ENCODE assay signal across 8 cellular contexts in the genomic region with DNA sequence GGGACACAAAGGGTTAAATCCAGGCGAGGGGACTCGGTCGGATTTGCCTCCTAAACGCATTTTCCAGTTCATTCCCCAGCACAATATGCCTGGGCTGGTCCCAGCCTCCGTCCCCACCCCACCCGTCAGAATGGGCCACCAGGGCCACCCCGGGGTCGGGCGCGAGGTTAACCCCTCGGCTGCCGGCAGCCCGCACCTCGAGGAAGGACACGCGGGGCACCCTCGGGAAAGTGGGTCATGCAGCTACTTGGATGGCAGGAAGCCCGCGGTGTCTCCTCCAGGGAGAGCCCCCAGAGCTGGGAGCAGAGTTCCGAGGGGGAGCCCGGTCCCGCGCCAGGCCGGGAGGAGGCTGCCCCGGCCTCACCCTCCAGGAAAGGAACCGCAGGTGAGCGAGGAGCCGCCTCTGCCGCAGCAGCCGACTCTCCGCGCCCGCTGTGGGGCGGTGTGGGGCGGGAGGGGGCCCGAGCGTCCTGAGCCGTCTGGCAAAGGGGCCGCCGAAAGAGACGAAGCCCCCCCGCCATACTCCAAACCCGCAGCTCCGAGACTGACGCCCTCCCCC. TPM values are rescaled to one million over a fixed set of nuclear protein-coding genes. Genes with fewer than 3 reads are reported as not detected.
DNase-seq lines count a peak whose midpoint lies in the region; ATAC-seq and TF ChIP-seq lines count a peak whose summit lies in the region.

No MANE protein-coding gene starts in this region.

- peaks cover 37% of the 10 kb centered on the region for H3K79me2 ChIP-seq in PC-9 (ENCODE audit: low read depth)

- peaks cover 45% of the 10 kb centered on the region for H3K4me1 Mint-ChIP-seq in dendritic cell treated with granulocyte-macrophage colony-stimulating factor and Interleukin-4, amounts not matched to agents 40 ng/mL and 50 ng/mL, for 4 days (ENCODE audit: low read depth)
- H3K4me1 Mint-ChIP-seq in memory B cell: peaks cover 19% of the 10 kb centered on the region

- CTCF ChIA-PET in PC-9 (lab: Charles Lee): interaction anchor here (0.7 kb wide), 1 partner anchor 408 kb away, joined by 8 read pairs; no protein-coding TSS in a partner anchor

- no peaks in the 10 kb centered on the region for H3K9me3 ChIP-seq in PC-9 (ENCODE audit: insufficient read depth, low read depth)

- peak overlapping the region; percentile 80 for H2AFZ ChIP-seq in PC-9

- peaks cover 34% of the 10 kb centered on the region for H3K27me3 Mint-ChIP-seq in dendritic cell treated with granulocyte-macrophage colony-stimulating factor and Interleukin-4, amounts not matched to agents 40 ng/mL and 50 ng/mL, for 4 days
- peaks cover 12% of the 10 kb centered on the region for H3K27me3 Mint-ChIP-seq in memory B cell

- H3K27ac ChIP-seq in PC-9: no peak overlapping the region

- no peaks in the 10 kb centered on the region for H3K9me3 Mint-ChIP-seq in dendritic cell treated with granulocyte-macrophage colony-stimulating factor and Interleukin-4, amounts not matched to agents 40 ng/mL and 50 ng/mL, for 4 days
- no peaks in the 10 kb centered on the region for H3K9me3 Mint-ChIP-seq in memory B cell

- TF ChIP-seq CTCF in PC-9 (conservative IDR thresholded peaks at IDR 0.05): no peak; the same call in 1 of the 2 replicates

- peak overlapping the region; percentile 87 for H3K4me3 Mint-ChIP-seq in dendritic cell treated with granulocyte-macrophage colony-stimulating factor and Interleukin-4, amounts not matched to agents 40 ng/mL and 50 ng/mL, for 4 days
- H3K4me3 Mint-ChIP-seq in memory B cell: peak overlapping the region; percentile 90

- H4K20me1 ChIP-seq in PC-9 (ENCODE audit: insufficient read depth): peaks cover 6% of the 10 kb centered on the region

- peak overlapping the region; percentile 52 for H3K27ac Mint-ChIP-seq in dendritic cell treated with granulocyte-macrophage colony-stimulating factor and Interleukin-4, amounts not matched to agents 40 ng/mL and 50 ng/mL, for 4 days
- no peak overlapping the region for H3K27ac Mint-ChIP-seq in memory B cell

- H3K27me3 ChIP-seq in PC-9 (ENCODE audit: insufficient read depth, low read depth): no peaks in the 10 kb centered on the region

- no peaks in the 10 kb centered on the region for H3K36me3 Mint-ChIP-seq in dendritic cell treated with granulocyte-macrophage colony-stimulating factor and Interleukin-4, amounts not matched to agents 40 ng/mL and 50 ng/mL, for 4 days (ENCODE audit: low read depth)
- no peaks in the 10 kb centered on the region for H3K36me3 Mint-ChIP-seq in memory B cell

- H3K36me3 ChIP-seq in PC-9 (ENCODE audit: low read depth): no peaks in the 10 kb centered on the region

- H3K4me3 ChIP-seq in PC-9: peak overlapping the region; percentile 93

- ATAC-seq in memory B cell (ENCODE audit: low read depth): no peak
- no peak for ATAC-seq in GM21367 (IDR thresholded peaks at IDR 0.05; ENCODE audit: unreplicated experiment)

- no peaks in the 10 kb centered on the region for H3K9me2 ChIP-seq in PC-9 (ENCODE audit: insufficient read depth)

- TSS peak; percentile 32 for BruUV-seq in PC-9 (replicated peaks; lab: Mats Ljungman, UMichigan)

- intact Hi-C loops in PC-9 (cut with micrococcal nuclease; ENCODE audit: unreplicated experiment): loop anchor here (2.0 to 5.0 kb wide), 3 partner anchors 31 to 247 kb away; no protein-coding TSS in a partner anchor
- intact Hi-C loops in dendritic cell treated with granulocyte-macrophage colony-stimulating factor and Interleukin-4, amounts not matched to agents 40 ng/mL and 50 ng/mL, for 4 days (cut with micrococcal nuclease): no loop called here

- H3F3A ChIP-seq in PC-9 (ENCODE audit: insufficient read depth, low read depth): no peaks in the 10 kb centered on the region

- POLR2A ChIA-PET in PC-9 (lab: Charles Lee; ENCODE audit: unreplicated experiment): no interaction called here

- DNase-seq in activated gamma-delta T cell (lab: John Stamatoyannopoulos, UW) (peak; percentile 21), activated gamma-delta T cell treated with Interleukin-2 at 50 U/mL for 16 hours (no peak), PC-9 (peak in 1 of 2 experiments; percentile 38), memory B cell (ENCODE audit: low spot score in 2 of 2) (peak in 1 of 2 donors; percentile 41), ureter (ENCODE audit: low spot score) (peak; percentile 57), cortex of kidney (lab: John Stamatoyannopoulos, UW) (no peak)

- H3K4me1 ChIP-seq in PC-9 (replicated peaks; ENCODE audit: insufficient read depth): peaks cover 21% of the 10 kb centered on the region

- H3K4me2 ChIP-seq in PC-9: peak overlapping the region; percentile 95

RNA-seq across cellular contexts. Expression of a gene that starts 1.4 kb away (rescaled TPM):
- total RNA-seq in PC-9 (2021): 17.6 and 21.5 TPM in 2 replicates
- total RNA-seq in ureter: 232 TPM

Comparison
In these comparisons a context has a peak if more than half of its experiments do, and no peak if none do; other contexts are left out.
1. DNase-seq: peak in activated gamma-delta T cell (single experiment) and ureter (single experiment); none in activated gamma-delta T cell treated with Interleukin-2 at 50 U/mL for 16 hours (single experiment) and cortex of kidney (single experiment).
2. RNA of a gene that starts 1.4 kb away (total RNA-seq): 232 TPM in ureter (single experiment); 17.6 to 21.5 TPM in PC-9; every median in the first group is over 10 times any median in the second.